ENCODE assay signal across 23 cellular contexts in the genomic region with DNA sequence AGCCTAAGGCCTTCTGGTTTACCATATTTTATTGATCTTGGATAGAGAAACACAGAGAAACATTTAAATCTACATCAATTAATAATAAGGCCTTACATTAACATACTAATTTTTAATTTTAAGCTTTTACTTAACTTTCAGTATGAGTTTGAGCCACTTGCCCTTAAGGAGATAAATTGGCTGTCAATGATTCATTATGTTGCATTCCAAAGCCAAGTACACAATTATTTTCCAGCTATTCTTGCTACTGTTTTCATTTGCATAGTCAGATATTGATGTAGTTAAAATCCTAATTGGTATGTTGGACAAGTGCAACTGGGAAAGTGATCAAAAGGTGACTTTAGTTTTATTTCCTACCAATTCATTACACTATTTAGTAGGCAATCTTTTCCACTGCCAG.
"Had no signal": no experiment of that assay in that cellular context is flagged by ENCODE, and none has a peak within 500 bp of the region (broad histone marks: within the 10 kb centered on the region; RNA-seq: fewer than 3 reads in every experiment).

No MANE protein-coding gene starts in this region.

- ATAC-seq: HepG2, K562 had no signal

- H3K36me3 ChIP-seq: SJSA1 had no signal

- H3K4me1 ChIP-seq: SJSA1 had no signal

- H3K27me3 ChIP-seq: SJSA1 had no signal

- DNase-seq: Kasumi-1, MM.1S, NCI-H1092 treated with DMSO at 0.1 percent for 48 hours, NCI-H1417, NCI-H1436 treated with DMSO at 0.1 percent for 48 hours, NCI-H1694, NCI-H187 treated with DMSO at 0.1 percent for 48 hours, NCI-H2029 treated with DMSO at 0.1 percent for 48 hours, NCI-H2171 treated with DMSO at 0.1 percent for 48 hours, NCI-H345, NCI-H510A, NCI-H524 treated with DMSO at 0.1 percent for 48 hours, NCI-H69, NCI-H774, Right ventricle myocardium superior, RPMI8226, SIG-M5, SW 1271 had no signal

- H3K4me3 ChIP-seq: K562, SJSA1, SK-N-MC had no signal

- H3K9ac ChIP-seq: KMS-11 had no signal

- H3K27ac ChIP-seq: KMS-11, SJSA1, SK-N-MC had no signal

- H3K4me2 ChIP-seq: KMS-11 had no signal

- H3K9me3 ChIP-seq: SJSA1 had no signal
